Comparison of ENCODE assay signal across 9 cellular contexts in genomic region chr3:136860541-136860940, GRCh38. TPM values are rescaled to one million over a fixed set of nuclear protein-coding genes. Genes with fewer than 3 reads are reported as not detected.
DNase-seq lines count a peak whose midpoint lies in the region; ATAC-seq and TF ChIP-seq lines count a peak whose summit lies in the region.
"Had no signal": no experiment of that assay in that cellular context is flagged by ENCODE, and none has a peak within 500 bp of the region (broad histone marks: within the 10 kb centered on the region; RNA-seq: fewer than 3 reads in every experiment).

No MANE protein-coding gene starts in this region.

- H3K4me3 ChIP-seq in SJCRH30 (peak overlapping the region; percentile 80; the same call in 1 of the 2 replicates), fibroblast of villous mesenchyme (ENCODE audit: low read depth, low read length) (peak overlapping the region; percentile 90), uterus (peak overlapping the region in 1 of 2 donors; percentile 73)

- H3K4me3 Mint-ChIP-seq in T-helper 2 cell treated with Interferon-gamma antibody and Interleukin-4, amounts not matched to agents 5 μg/mL and 100 μg/mL, for 36 hours: peak overlapping the region; percentile 97
- peak overlapping the region; percentile 96 to 97 for H3K4me3 Mint-ChIP-seq in stimulated activated naive CD8-positive, alpha-beta T cell treated with anti-CD3 and anti-CD28 coated beads, Interleukin-15, amount 100 ng/mL, for 72 hours

- no peaks in the 10 kb centered on the region for H3K27me3 Mint-ChIP-seq in T-helper 2 cell treated with Interferon-gamma antibody and Interleukin-4, amounts not matched to agents 5 μg/mL and 100 μg/mL, for 36 hours (ENCODE audit: low read depth)
- H3K27me3 Mint-ChIP-seq in stimulated activated naive CD8-positive, alpha-beta T cell treated with anti-CD3 and anti-CD28 coated beads, Interleukin-15, amount 100 ng/mL, for 72 hours: no peaks in the 10 kb centered on the region

- no peaks in the 10 kb centered on the region for H3K27me3 ChIP-seq in SJCRH30
- H3K27me3 ChIP-seq in uterus: no peaks in the 10 kb centered on the region

- H3K27ac ChIP-seq in SJCRH30: no peak overlapping the region
- H3K27ac ChIP-seq in uterus: no peak overlapping the region

- no peak for TF ChIP-seq CTCF in fibroblast of villous mesenchyme (IDR thresholded peaks at IDR 0.05; ENCODE audit: insufficient read depth, low read depth, low read length)
- TF ChIP-seq CTCF in uterus (IDR thresholded peaks at IDR 0.05): no peak

- no peak for TF ChIP-seq POLR2A in uterus (IDR thresholded peaks at IDR 0.05)

- no peak for ATAC-seq in stimulated activated naive CD8-positive, alpha-beta T cell treated with anti-CD3 and anti-CD28 coated beads, Interleukin-15, amount 100 ng/mL, for 72 hours
- no peak for ATAC-seq in GM21515 (IDR thresholded peaks at IDR 0.05; ENCODE audit: unreplicated experiment)

- peak overlapping the region; percentile 98 for H3K27ac Mint-ChIP-seq in T-helper 2 cell treated with Interferon-gamma antibody and Interleukin-4, amounts not matched to agents 5 μg/mL and 100 μg/mL, for 36 hours
- peak overlapping the region; percentile 77 to 98 for H3K27ac Mint-ChIP-seq in stimulated activated naive CD8-positive, alpha-beta T cell treated with anti-CD3 and anti-CD28 coated beads, Interleukin-15, amount 100 ng/mL, for 72 hours

- H3K9me3 Mint-ChIP-seq in T-helper 2 cell treated with Interferon-gamma antibody and Interleukin-4, amounts not matched to agents 5 μg/mL and 100 μg/mL, for 36 hours: peaks cover 7% of the 10 kb centered on the region
- peaks cover 0 to 7% of the 10 kb centered on the region in 2 donors for H3K9me3 Mint-ChIP-seq in stimulated activated naive CD8-positive, alpha-beta T cell treated with anti-CD3 and anti-CD28 coated beads, Interleukin-15, amount 100 ng/mL, for 72 hours

- intact Hi-C loops in uterus (cut with DNase I; ENCODE audit: low total_unique reads): no loop called here

- peaks cover 40% of the 10 kb centered on the region for H3K36me3 Mint-ChIP-seq in T-helper 2 cell treated with Interferon-gamma antibody and Interleukin-4, amounts not matched to agents 5 μg/mL and 100 μg/mL, for 36 hours (ENCODE audit: low read depth)

- H3K4me1 ChIP-seq in SJCRH30 (peaks cover 8% of the 10 kb centered on the region), uterus (no peaks in the 10 kb centered on the region)

- H3K9me3 ChIP-seq in SJCRH30 (replicated peaks) (no peaks in the 10 kb centered on the region), uterus (no peaks in the 10 kb centered on the region)

- H3K4me1 Mint-ChIP-seq in T-helper 2 cell treated with Interferon-gamma antibody and Interleukin-4, amounts not matched to agents 5 μg/mL and 100 μg/mL, for 36 hours (ENCODE audit: low read depth): peaks cover 48% of the 10 kb centered on the region
- peaks cover 43% of the 10 kb centered on the region for H3K4me1 Mint-ChIP-seq in stimulated activated naive CD8-positive, alpha-beta T cell treated with anti-CD3 and anti-CD28 coated beads, Interleukin-15, amount 100 ng/mL, for 72 hours

- H3K36me3 ChIP-seq in SJCRH30: peaks cover 4% of the 10 kb centered on the region; the same call in 1 of the 2 replicates
- no peaks in the 10 kb centered on the region for H3K36me3 ChIP-seq in uterus

- no peak for DNase-seq in T-helper 2 cell treated with Interferon-gamma antibody and Interleukin-4, amounts not matched to agents 5 μg/mL and 100 μg/mL, for 36 hours (ENCODE audit: low spot score)
- DNase-seq in T-helper 2 cell (no peak), SJCRH30 (peak in 1 of 2 experiments; percentile 17), fibroblast of villous mesenchyme (ENCODE audit: low read depth) (peak; percentile 37), COLO668 (lab: John Stamatoyannopoulos, UW; ENCODE audit: unreplicated experiment) (no peak), uterus (no peak)
- DNase-seq in stimulated activated naive CD8-positive, alpha-beta T cell treated with anti-CD3 and anti-CD28 coated beads, Interleukin-15, amount 100 ng/mL, for 72 hours: no peak
- DNase-seq: SIG-M5 had no signal

RNA-seq across cellular contexts. Expression of gene NCK1, which starts 1.5 kb away (rescaled TPM):
- total RNA-seq in SJCRH30 (2014; rRNA removed; shearing (Covaris generic)): 33.1 and 42.9 TPM in 2 replicates
- 47.0 and 66.1 TPM in 2 replicates for total RNA-seq in fibroblast of villous mesenchyme
- total RNA-seq in uterus: 10 to 100 TPM; 48.4 to 85.3 (median 60.2) TPM

RNA-seq across cellular contexts. Expression of gene SLC35G2, which starts 41.6 kb away (rescaled TPM):
- 8.1 and 8.9 TPM in 2 replicates for total RNA-seq in SJCRH30 (2014; rRNA removed; shearing (Covaris generic))
- 5.8 and 17.3 TPM in 2 replicates for total RNA-seq in fibroblast of villous mesenchyme
- 10 to 100 TPM in 3 of 4 donors, 1 to 10 TPM in 1; 9.1 to 13.2 (median 11.8) TPM for total RNA-seq in uterus
